8 cellular contexts compared by ENCODE assay signal in genomic region chr11:834371-835316, GRCh38. TPM values are rescaled to one million over a fixed set of nuclear protein-coding genes. Genes with fewer than 3 reads are reported as not detected.
DNase-seq lines count a peak whose midpoint lies in the region; ATAC-seq and FAIRE-seq lines count a peak whose summit lies in the region.

No MANE protein-coding gene starts in this region.

- H4K91ac ChIP-seq in mesenchymal stem cell (ENCODE audit: low read length) = peak overlapping the region; percentile 80

- peak overlapping the region; percentile 85 for H2AK5ac ChIP-seq in mesenchymal stem cell (ENCODE audit: low read length, severe bottlenecking)

- peak overlapping the region; percentile 39 for H2BK120ac ChIP-seq in mesenchymal stem cell (ENCODE audit: low read depth, low read length)

- H3K4me2 ChIP-seq in BLaER1 treated with 17β-estradiol and CSF1 and Interleukin-3, amounts not matched to agents 10 nM and 100 nM = peak overlapping the region; percentile 90 to 99 (median 98)
- H3K4me2 ChIP-seq in mesenchymal stem cell (ENCODE audit: low read length, poor library complexity, severe bottlenecking) = peak overlapping the region; percentile 85

- peaks cover 50 to 71% (median 55%) of the 10 kb centered on the region in 10 experiments for H3K4me1 ChIP-seq in BLaER1 treated with 17β-estradiol and CSF1 and Interleukin-3, amounts not matched to agents 10 nM and 100 nM
- H3K4me1 ChIP-seq in mesenchymal stem cell (ENCODE audit: control insufficient read depth, insufficient read depth, low read depth, low read length) = peaks cover 75% of the 10 kb centered on the region

- H4K20me1 ChIP-seq in BLaER1 treated with 17β-estradiol and CSF1 and Interleukin-3, amounts not matched to agents 10 nM and 100 nM = peaks cover 48 to 93% (median 88%) of the 10 kb centered on the region in 11 experiments

- H3K4ac ChIP-seq in mesenchymal stem cell (ENCODE audit: low read depth in 1 of 2, low read length in 2 of 2) = peak overlapping the region; percentile 34 to 57

- ATAC-seq in HG03097 (IDR thresholded peaks at IDR 0.05; ENCODE audit: low FRiP score, unreplicated experiment) = no peak
- no peak for ATAC-seq in GM21723 (IDR thresholded peaks at IDR 0.05; ENCODE audit: unreplicated experiment)

- H2BK12ac ChIP-seq in mesenchymal stem cell (ENCODE audit: low read length in 2 of 2) = peak overlapping the region in 1 of 2 experiments; percentile 75

- DNase-seq in NCI-H460 (ENCODE audit: extremely low read depth, low read depth) (peak; percentile 85), mesenchymal stem cell (peak; percentile 78), urothelium cell line (ENCODE audit: low spot score) (peak; percentile 80), NCI-H2171 treated with DMSO at 0.1 percent for 48 hours (lab: John Stamatoyannopoulos, UW) (no peak)

- H3K9me3 ChIP-seq in BLaER1 treated with 17β-estradiol and CSF1 and Interleukin-3, amounts not matched to agents 10 nM and 100 nM (replicated peaks in 1 of 11) = no peaks in the 10 kb centered on the region
- no peaks in the 10 kb centered on the region for H3K9me3 ChIP-seq in mesenchymal stem cell (ENCODE audit: control insufficient read depth, low read length)

- H4K8ac ChIP-seq in mesenchymal stem cell (ENCODE audit: low read length) = peak overlapping the region; percentile 71

- H3K4me3 ChIP-seq in BLaER1 treated with 17β-estradiol and CSF1 and Interleukin-3, amounts not matched to agents 10 nM and 100 nM = peak overlapping the region in 9 of 10 experiments; percentile 7 to 86 (median 71); a peak in 14 of 20 replicates
- peak overlapping the region; percentile 46 to 82 for H3K4me3 ChIP-seq in mesenchymal stem cell (ENCODE audit: insufficient read depth in 1 of 2, low read depth in 1 of 2, low read length in 2 of 2)

- 46% methylated on average over 31 of the region's 31 CpGs for WGBS in mesenchymal stem cell

- H3K9ac ChIP-seq in BLaER1 treated with 17β-estradiol and CSF1 and Interleukin-3, amounts not matched to agents 10 nM and 100 nM = peak overlapping the region; percentile 2 to 90 (median 81); a peak in 20 of 22 replicates
- peak overlapping the region; percentile 93 for H3K9ac ChIP-seq in mesenchymal stem cell (ENCODE audit: low read length)

- peak overlapping the region in 1 of 2 experiments; percentile 16 for H3K23ac ChIP-seq in mesenchymal stem cell (ENCODE audit: low read length in 2 of 2)

- H2BK15ac ChIP-seq in mesenchymal stem cell (ENCODE audit: low read depth, poor library complexity, severe bottlenecking) = peak overlapping the region; percentile 75

- H3K36me3 ChIP-seq in BLaER1 treated with 17β-estradiol and CSF1 and Interleukin-3, amounts not matched to agents 10 nM and 100 nM = peaks cover 32 to 37% (median 36%) of the 10 kb centered on the region in 11 experiments
- peaks cover 35 to 39% of the 10 kb centered on the region in 2 experiments for H3K36me3 ChIP-seq in mesenchymal stem cell (ENCODE audit: control insufficient read depth in 1 of 2, insufficient read depth in 2 of 2, low read depth in 1 of 2, low read length in 2 of 2)

- peak; percentile 50 for FAIRE-seq in urothelium cell line (lab: Jason Lieb, UNC)

- H3K79me1 ChIP-seq in mesenchymal stem cell (replicated peaks; ENCODE audit: low read length, poor library complexity, severe bottlenecking) = no peaks in the 10 kb centered on the region

- H3K27me3 ChIP-seq in BLaER1 treated with 17β-estradiol and CSF1 and Interleukin-3, amounts not matched to agents 10 nM and 100 nM = peaks cover 29 to 51% (median 37%) of the 10 kb centered on the region in 11 experiments
- H3K27me3 ChIP-seq in mesenchymal stem cell (ENCODE audit: control insufficient read depth in 1 of 2, insufficient read depth in 1 of 2, low read length in 2 of 2) = no peaks in the 10 kb centered on the region

- peak overlapping the region in 1 of 2 experiments; percentile 61 for H3K14ac ChIP-seq in mesenchymal stem cell (ENCODE audit: low read length in 2 of 2)

- H2BK5ac ChIP-seq in mesenchymal stem cell (ENCODE audit: low read depth, low read length, poor library complexity, severe bottlenecking) = peak overlapping the region; percentile 89

- H3K27ac ChIP-seq in BLaER1 treated with 17β-estradiol and CSF1 and Interleukin-3, amounts not matched to agents 10 nM and 100 nM = peak overlapping the region in 7 of 11 experiments; percentile 2 to 65 (median 41); a peak in 12 of 22 replicates
- H3K27ac ChIP-seq in cingulate gyrus (ENCODE audit: low read depth, low read length) (peak overlapping the region; percentile 39), mesenchymal stem cell (ENCODE audit: low read length, poor library complexity, severe bottlenecking) (peak overlapping the region; percentile 98)

- H3K18ac ChIP-seq in mesenchymal stem cell (ENCODE audit: low read depth in 1 of 2, low read length in 2 of 2) = peak overlapping the region; percentile 67 to 81

- H2AFZ ChIP-seq in mesenchymal stem cell (ENCODE audit: low read depth, low read length) = no peak overlapping the region

RNA-seq across cellular contexts. Expression of gene CD151, which starts 1.9 kb away (rescaled TPM):
- total RNA-seq in NCI-H460 (2014; rRNA removed; shearing (Covaris generic)) = 292 and 302 TPM in 2 replicates
- 1,063 and 1,198 TPM in 2 replicates for polyA plus RNA-seq in NCI-H460 (2014; cell fraction: nucleus; rRNA removed)
- 315 TPM for polyA plus RNA-seq in mesenchymal stem cell (2013, experiment 1 of 2)
- polyA plus RNA-seq in mesenchymal stem cell (2013, experiment 2 of 2) = 301 TPM

RNA-seq across cellular contexts. Expression of gene CRACR2B, which starts 6.9 kb away (rescaled TPM):
- 5.0 and 5.5 TPM in 2 replicates for total RNA-seq in NCI-H460 (2014; rRNA removed; shearing (Covaris generic))
- polyA plus RNA-seq in NCI-H460 (2014; cell fraction: nucleus; rRNA removed) = 34.2 and 38.0 TPM in 2 replicates
- polyA plus RNA-seq in mesenchymal stem cell (2013, experiment 1 of 2) = 0.58 TPM
- 0.34 TPM for polyA plus RNA-seq in mesenchymal stem cell (2013, experiment 2 of 2)

RNA-seq across cellular contexts. Expression of gene POLR2L, which starts 7.7 kb away (rescaled TPM):
- 143 and 174 TPM in 2 replicates for total RNA-seq in NCI-H460 (2014; rRNA removed; shearing (Covaris generic))
- polyA plus RNA-seq in NCI-H460 (2014; cell fraction: nucleus; rRNA removed) = 44.8 and 49.2 TPM in 2 replicates
- polyA plus RNA-seq in mesenchymal stem cell (2013, experiment 1 of 2) = 439 TPM
- 458 TPM for polyA plus RNA-seq in mesenchymal stem cell (2013, experiment 2 of 2)

RNA-seq across cellular contexts. Expression of gene TSPAN4, which starts 8.0 kb away (rescaled TPM):
- 131 and 169 TPM in 2 replicates for total RNA-seq in NCI-H460 (2014; rRNA removed; shearing (Covaris generic))
- 410 and 462 TPM in 2 replicates for polyA plus RNA-seq in NCI-H460 (2014; cell fraction: nucleus; rRNA removed)
- polyA plus RNA-seq in mesenchymal stem cell (2013, experiment 1 of 2) = 121 TPM
- 117 TPM for polyA plus RNA-seq in mesenchymal stem cell (2013, experiment 2 of 2)

RNA-seq across cellular contexts. Expression of gene PNPLA2, which starts 15.9 kb away (rescaled TPM):
- 15.0 and 15.7 TPM in 2 replicates for total RNA-seq in NCI-H460 (2014; rRNA removed; shearing (Covaris generic))
- 47.5 and 78.1 TPM in 2 replicates for polyA plus RNA-seq in NCI-H460 (2014; cell fraction: nucleus; rRNA removed)
- 30.6 TPM for polyA plus RNA-seq in mesenchymal stem cell (2013, experiment 1 of 2)
- 30.0 TPM for polyA plus RNA-seq in mesenchymal stem cell (2013, experiment 2 of 2)

Comparison
In these comparisons a context has a peak if more than half of its experiments do, and no peak if none do; other contexts are left out.
1. H3K27ac ChIP-seq: peak in every context shown above with its lines; median percentile 98 in mesenchymal stem cell; 41 in BLaER1 treated with 17β-estradiol and CSF1 and Interleukin-3, amounts not matched to agents 10 nM and 100 nM; 39 in cingulate gyrus.